ENCODE assay signal across 22 cellular contexts in genomic region chr12:94567784-94568183, GRCh38.
"Had no signal": no experiment of that assay in that cellular context is flagged by ENCODE, and none has a peak within 500 bp of the region (broad histone marks: within the 10 kb centered on the region; RNA-seq: fewer than 3 reads in every experiment).

No MANE protein-coding gene starts in this region.

- ATAC-seq: HepG2, Panc1, PC-3 had no signal

- H3K27ac ChIP-seq: RWPE1, SJSA1, SK-N-MC had no signal

- FAIRE-seq: HepG2 had no signal

- DNase-seq: IMR-90, Kasumi-1, KG1, MV-4-11, NCI-H1048, NCI-H1105, NCI-H1436 treated with DMSO at 0.1 percent for 48 hours, NCI-H1694, NCI-H187 treated with DMSO at 0.1 percent for 48 hours, NCI-H2029 treated with DMSO at 0.1 percent for 48 hours, NCI-H2171 treated with DMSO at 0.1 percent for 48 hours, NCI-H345, NCI-H446 treated with DMSO at 0.1 percent for 48 hours, NCI-H510A treated with DMSO at 0.1 percent for 48 hours, NCI-H748 treated with DMSO at 0.1 percent for 48 hours, PC-3, SHP77 treated with DMSO at 0.1 percent for 48 hours had no signal

- H3K9me3 ChIP-seq: SJSA1 had no signal

- H3K36me3 ChIP-seq: SJSA1 had no signal

- H3K27me3 ChIP-seq: SJSA1 had no signal

- H3K4me3 ChIP-seq: SJSA1, SK-N-MC had no signal
